Comparison of ENCODE assay signal across 17 cellular contexts in genomic region chr5:80223561-80223960, GRCh38. TPM values are rescaled to one million over a fixed set of nuclear protein-coding genes. Genes with fewer than 3 reads are reported as not detected.
DNase-seq lines count a peak whose midpoint lies in the region; ATAC-seq and TF ChIP-seq lines count a peak whose summit lies in the region.
"Had no signal": no experiment of that assay in that cellular context is flagged by ENCODE, and none has a peak within 500 bp of the region (broad histone marks: within the 10 kb centered on the region; RNA-seq: fewer than 3 reads in every experiment).

No MANE protein-coding gene starts in this region.

- no peak for TF ChIP-seq RAD21 in SK-N-SH (IDR thresholded peaks at IDR 0.05; ENCODE audit: low read length)

- no peaks in the 10 kb centered on the region for H3K9me2 ChIP-seq in SK-N-SH

- dilution Hi-C loops in mammary epithelial cell (cut with HindIII; ENCODE audit: low sequenced_read_pairs), result no loop called here

- H3K4me1 ChIP-seq in mammary epithelial cell (ENCODE audit: insufficient read depth, low read length) (no peaks in the 10 kb centered on the region), breast epithelium (no peaks in the 10 kb centered on the region), SK-N-SH (ENCODE audit: control insufficient read depth in 1 of 2, insufficient read depth in 2 of 2, low read depth in 1 of 2, low read length in 1 of 2) (peaks cover 0 to 4% of the 10 kb centered on the region in 2 experiments; a peak in 1 of 4 replicates)

- no peaks in the 10 kb centered on the region for H4K20me1 ChIP-seq in mammary epithelial cell (ENCODE audit: insufficient read depth, low read length)
- H4K20me1 ChIP-seq in SK-N-SH (ENCODE audit: insufficient read depth), result no peaks in the 10 kb centered on the region

- H3F3A ChIP-seq in SK-N-SH (replicated peaks; ENCODE audit: insufficient read depth), result peaks cover 9% of the 10 kb centered on the region

- H3K9me3 ChIP-seq in mammary epithelial cell (replicated peaks; ENCODE audit: insufficient read depth, low read length), result no peaks in the 10 kb centered on the region
- H3K9me3 ChIP-seq in breast epithelium, result no peaks in the 10 kb centered on the region
- H3K9me3 ChIP-seq in SK-N-SH, result no peaks in the 10 kb centered on the region
- H3K9me3 ChIP-seq: BLaER1 treated with 17β-estradiol and CSF1 and Interleukin-3, amounts not matched to agents 10 nM and 100 nM had no signal

- intact Hi-C loops in mammary epithelial cell (cut with micrococcal nuclease) (no loop called here), breast epithelium (cut with DNase I; ENCODE audit: low total_unique reads) (no loop called here)

- H3K4me2 ChIP-seq in mammary epithelial cell (ENCODE audit: insufficient read depth, low read depth, low read length), result no peak overlapping the region
- no peak overlapping the region for H3K4me2 ChIP-seq in SK-N-SH
- H3K4me2 ChIP-seq: BLaER1 treated with 17β-estradiol and CSF1 and Interleukin-3, amounts not matched to agents 10 nM and 100 nM had no signal

- POLR2A ChIA-PET in SK-N-SH (lab: Yijun Ruan, JAX), result no interaction called here

- H3K27ac ChIP-seq in mammary epithelial cell (ENCODE audit: insufficient read depth, low read depth, low read length), result no peak overlapping the region
- H3K27ac ChIP-seq in breast epithelium, result no peak overlapping the region
- peak overlapping the region in 1 of 2 experiments; percentile 15; a peak in 1 of 4 replicates for H3K27ac ChIP-seq in SK-N-SH (ENCODE audit: low read depth in 2 of 2, low read length in 1 of 2)
- H3K27ac ChIP-seq: BLaER1 treated with 17β-estradiol and CSF1 and Interleukin-3, amounts not matched to agents 10 nM and 100 nM had no signal

- H3K36me3 ChIP-seq in mammary epithelial cell (ENCODE audit: insufficient read depth, low read length) (no peaks in the 10 kb centered on the region), breast epithelium (no peaks in the 10 kb centered on the region), SK-N-SH (replicated peaks in 1 of 2; ENCODE audit: control insufficient read depth in 1 of 2, insufficient read depth in 2 of 2, low read length in 1 of 2) (no peaks in the 10 kb centered on the region)

- no peaks in the 10 kb centered on the region for H3K27me3 ChIP-seq in mammary epithelial cell (ENCODE audit: insufficient read depth, low read length)
- no peaks in the 10 kb centered on the region for H3K27me3 ChIP-seq in breast epithelium
- no peaks in the 10 kb centered on the region for H3K27me3 ChIP-seq in SK-N-SH (ENCODE audit: insufficient read depth)
- H3K27me3 ChIP-seq: BLaER1 treated with 17β-estradiol and CSF1 and Interleukin-3, amounts not matched to agents 10 nM and 100 nM had no signal

- H3K79me2 ChIP-seq in mammary epithelial cell (ENCODE audit: insufficient read depth, low read length) (peaks cover 33% of the 10 kb centered on the region), SK-N-SH (ENCODE audit: insufficient read depth) (no peaks in the 10 kb centered on the region)

- H2AFZ ChIP-seq in mammary epithelial cell (ENCODE audit: low read depth, low read length) (no peak overlapping the region), SK-N-SH (ENCODE audit: low read depth) (no peak overlapping the region)

- TF ChIP-seq EP300 in SK-N-SH (IDR thresholded peaks at IDR 0.05; ENCODE audit: borderline replicate concordance in 1 of 2, low read depth in 1 of 2, low read length in 1 of 2), result no peak

- H3K4me3 ChIP-seq in mammary epithelial cell (replicated peaks in 1 of 3; ENCODE audit: insufficient read depth in 1 of 3, low read depth in 2 of 3, low read length in 3 of 3), result no peak overlapping the region
- H3K4me3 ChIP-seq in breast epithelium, result no peak overlapping the region
- no peak overlapping the region for H3K4me3 ChIP-seq in SK-N-SH (ENCODE audit: low read depth in 2 of 2, low read length in 1 of 2)
- H3K4me3 ChIP-seq: BLaER1 treated with 17β-estradiol and CSF1 and Interleukin-3, amounts not matched to agents 10 nM and 100 nM had no signal

- no peak for TF ChIP-seq POLR2A in breast epithelium (IDR thresholded peaks at IDR 0.05)
- no peak for TF ChIP-seq POLR2A in GM18505 (IDR thresholded peaks at IDR 0.05; ENCODE audit: borderline replicate concordance, extremely low read depth, insufficient read depth, insufficient read length)

- in situ Hi-C loops in mammary epithelial cell (cut with MboI; ENCODE audit: low sequenced_read_pairs in 2 of 2), result no loop called here

- H3K9ac ChIP-seq in mammary epithelial cell (ENCODE audit: insufficient read depth, low read length) (no peak overlapping the region), SK-N-SH (no peak overlapping the region)
- H3K9ac ChIP-seq: BLaER1 treated with 17β-estradiol and CSF1 and Interleukin-3, amounts not matched to agents 10 nM and 100 nM had no signal

- ATAC-seq in left lobe of liver (no peak), GM18505 (IDR thresholded peaks at IDR 0.05; ENCODE audit: unreplicated experiment) (no peak)
- ATAC-seq: CD8-positive, alpha-beta T cell; HCT116 had no signal

- peak; percentile 20 for DNase-seq in mammary epithelial cell
- DNase-seq in breast epithelium (ENCODE audit: low spot score in 2 of 2), result no peak
- DNase-seq in SK-N-SH, result no peak
- DNase-seq in left lobe of liver (ENCODE audit: low spot score), result peak; percentile 6
- DNase-seq in amygdala (lab: John Stamatoyannopoulos, UW), result no peak
- DNase-seq: CD8-positive, alpha-beta T cell; DMS 273 treated with DMSO at 0.1 percent for 48 hours; DMS53; DND-41; GDM1; GOT3; H7; HFFc6; IMR-90 had no signal

- CTCF ChIA-PET in mammary epithelial cell (lab: Charles Lee; ENCODE audit: low non-redundant PET), result no interaction called here
- CTCF ChIA-PET in SK-N-SH (lab: Yijun Ruan, JAX), result no interaction called here

- 92% methylated on average over 9 of the region's 9 CpGs for WGBS in mammary epithelial cell (ENCODE audit: low coverage, missing lambda C conversion rate)
- 68% methylated on average over 9 of the region's 9 CpGs for WGBS in SK-N-SH (ENCODE audit: low lambda C conversion rate)

- no peak for TF ChIP-seq CTCF in mammary epithelial cell (conservative IDR thresholded peaks at IDR 0.05 in 1 of 2, IDR thresholded peaks at IDR 0.05 in 1 of 2; ENCODE audit: extremely low read depth in 1 of 2, insufficient read depth in 1 of 2, low read depth in 1 of 2, low read length in 2 of 2)
- no peak for TF ChIP-seq CTCF in breast epithelium (IDR thresholded peaks at IDR 0.05)
- no peak for TF ChIP-seq CTCF in SK-N-SH (IDR thresholded peaks at IDR 0.05)

- no TSS peak for BruUV-seq in mammary epithelial cell (replicated peaks; lab: Mats Ljungman, UMichigan)

TF ChIP-seq in SK-N-SH, 30 proteins besides CTCF, POLR2A, EP300 and RAD21:
- TF ChIP-seq RFX5 (IDR thresholded peaks at IDR 0.05; ENCODE audit: low read length) (no peak), TCF12 (IDR thresholded peaks at IDR 0.05) (0 out of 2 replicates have a peak, but pooled peaks have one; percentile 10)

RNA-seq across cellular contexts. Expression of gene SERINC5, which starts 32.3 kb away (rescaled TPM):
- total RNA-seq in mammary epithelial cell (10 to 100 TPM; 35.5 to 43.1 TPM), breast epithelium (10 to 100 TPM; 12.6 to 32.9 (median 28.5) TPM), left lobe of liver (54.6 TPM)
- polyA plus RNA-seq in mammary epithelial cell (19.0 TPM), SK-N-SH (2012; rRNA removed) (4.5 and 7.4 TPM in 2 replicates)
- polyA minus RNA-seq in mammary epithelial cell, result 20.8 TPM
- 5.4 and 6.0 TPM in 2 replicates for polyA plus RNA-seq in SK-N-SH (2012; cell fraction: cytosol; rRNA removed)
- polyA plus RNA-seq in SK-N-SH (2012; cell fraction: nucleus; rRNA removed), result 2.5 and 4.7 TPM in 2 replicates

Comparison
In these comparisons a context has a peak if more than half of its experiments do, and no peak if none do; other contexts are left out.
1. DNase-seq: peak in mammary epithelial cell (single experiment) and left lobe of liver (single experiment); none in breast epithelium (0 of 2), SK-N-SH (single experiment) and amygdala (0 of 56).